In genomic region chr10:81218307-81218706, GRCh38 we compare ENCODE assay signal across 29 cellular contexts.
"Had no signal": no experiment of that assay in that cellular context is flagged by ENCODE, and none has a peak within 500 bp of the region (broad histone marks: within the 10 kb centered on the region; RNA-seq: fewer than 3 reads in every experiment).

No MANE protein-coding gene starts in this region.

- H3K27ac ChIP-seq: colonic mucosa, coronary artery, dorsolateral prefrontal cortex, epithelial cell of prostate, esophagus muscularis mucosa, esophagus squamous epithelium, foreskin keratinocyte, gastrocnemius medialis, gastroesophageal sphincter, heart left ventricle, heart right ventricle had no signal

- H3K27me3 ChIP-seq: colonic mucosa, dorsolateral prefrontal cortex, esophagus muscularis mucosa, esophagus squamous epithelium, foreskin keratinocyte, gastrocnemius medialis, gastroesophageal sphincter, heart left ventricle, heart right ventricle had no signal

- H3K4me1 ChIP-seq: colonic mucosa, esophagus muscularis mucosa, esophagus squamous epithelium, foreskin keratinocyte, gastrocnemius medialis, gastroesophageal sphincter, heart left ventricle, heart right ventricle had no signal

- H3K9me3 ChIP-seq: colonic mucosa, esophagus muscularis mucosa, esophagus squamous epithelium, gastrocnemius medialis, gastroesophageal sphincter, heart left ventricle had no signal

- H3K4me3 ChIP-seq: colonic mucosa, coronary artery, dorsolateral prefrontal cortex, esophagus muscularis mucosa, esophagus squamous epithelium, gastrocnemius medialis, gastroesophageal sphincter, heart left ventricle, heart right ventricle had no signal

- H3K27ac Mint-ChIP-seq: dendritic cell treated with granulocyte-macrophage colony-stimulating factor and Interleukin-4, amounts not matched to agents 40 ng/mL and 50 ng/mL, for 4 days; effector memory CD8-positive, alpha-beta T cell; endodermal cell had no signal

- H3K9me3 Mint-ChIP-seq: dendritic cell treated with granulocyte-macrophage colony-stimulating factor and Interleukin-4, amounts not matched to agents 40 ng/mL and 50 ng/mL, for 4 days had no signal

- H3K36me3 ChIP-seq: colonic mucosa, esophagus muscularis mucosa, esophagus squamous epithelium, gastrocnemius medialis, gastroesophageal sphincter, heart left ventricle, heart right ventricle had no signal

- H3K4me1 Mint-ChIP-seq: endodermal cell had no signal

- FAIRE-seq: colon, endometrium, endothelial cell of umbilical vein, frontal cortex had no signal

- ATAC-seq: effector memory CD8-positive, alpha-beta T cell; esophagus mucosa; foreskin keratinocyte; gastrocnemius medialis; gastroesophageal sphincter; heart left ventricle; heart right ventricle had no signal

- H3K27me3 Mint-ChIP-seq: dendritic cell treated with granulocyte-macrophage colony-stimulating factor and Interleukin-4, amounts not matched to agents 40 ng/mL and 50 ng/mL, for 4 days; effector memory CD8-positive, alpha-beta T cell had no signal

- DNase-seq: colonic mucosa; cortex of kidney; dermis blood vessel endothelial cell; dorsolateral prefrontal cortex; effector CD4-positive, alpha-beta T cell; effector CD8-positive, alpha-beta T cell; effector memory CD4-positive, alpha-beta T cell; effector memory CD8-positive, alpha-beta T cell; endodermal cell; erythroblast; esophagus squamous epithelium; foreskin fibroblast; foreskin keratinocyte; foreskin melanocyte; gastrocnemius medialis; glutamatergic neuron; head of caudate nucleus; heart left ventricle; heart right ventricle had no signal

- H3K4me3 Mint-ChIP-seq: dendritic cell treated with granulocyte-macrophage colony-stimulating factor and Interleukin-4, amounts not matched to agents 40 ng/mL and 50 ng/mL, for 4 days; effector memory CD8-positive, alpha-beta T cell; endodermal cell had no signal
